Comparison of ENCODE assay signal across 8 cellular contexts in genomic region chr5:150589791-150590601, GRCh38. TPM values are rescaled to one million over a fixed set of nuclear protein-coding genes. Genes with fewer than 3 reads are reported as not detected.
DNase-seq lines count a peak whose midpoint lies in the region; ATAC-seq, FAIRE-seq and TF ChIP-seq lines count a peak whose summit lies in the region.

No MANE protein-coding gene starts in this region.

- H3K4me1 ChIP-seq in Panc1 (ENCODE audit: control insufficient read depth, insufficient read depth, low read length) = no peaks in the 10 kb centered on the region
- peaks cover 8 to 63% (median 54%) of the 10 kb centered on the region in 12 donors for H3K4me1 ChIP-seq in heart left ventricle
- H3K4me1 ChIP-seq in small intestine (ENCODE audit: control insufficient read depth in 2 of 2, insufficient read depth in 1 of 2, low read depth in 1 of 2, low read length in 1 of 2) = peaks cover 10 to 13% of the 10 kb centered on the region in 2 donors
- no peaks in the 10 kb centered on the region for H3K4me1 ChIP-seq in mammary epithelial cell (ENCODE audit: insufficient read depth, low read length)

- H4K20me1 ChIP-seq in mammary epithelial cell (ENCODE audit: insufficient read depth, low read length) = no peaks in the 10 kb centered on the region

- H3K36me3 ChIP-seq in Panc1 (ENCODE audit: control insufficient read depth, insufficient read depth, low read length) (no peaks in the 10 kb centered on the region), heart left ventricle (no peaks in the 10 kb centered on the region), small intestine (ENCODE audit: control insufficient read depth in 2 of 2, insufficient read depth in 2 of 2, low read length in 2 of 2) (no peaks in the 10 kb centered on the region), mammary epithelial cell (ENCODE audit: insufficient read depth, low read length) (no peaks in the 10 kb centered on the region)

- no peak for DNase-seq in Panc1 (ENCODE audit: low read depth, low spot score)
- peak; percentile 77 to 84 (median 84) for DNase-seq in heart left ventricle
- DNase-seq in small intestine = peak; percentile 73
- DNase-seq in hippocampal formation (lab: John Stamatoyannopoulos, UW) = no peak
- no peak for DNase-seq in mammary epithelial cell
- DNase-seq in GDM1 (lab: John Stamatoyannopoulos, UW) = no peak

- dilution Hi-C loops in mammary epithelial cell (cut with HindIII; ENCODE audit: low sequenced_read_pairs) = no loop called here

- TF ChIP-seq CTCF in Panc1 (IDR thresholded peaks at IDR 0.05) = no peak
- peak; percentile 64 to 90 (median 80) for TF ChIP-seq CTCF in heart left ventricle (IDR thresholded peaks at IDR 0.05)
- TF ChIP-seq CTCF in mammary epithelial cell (conservative IDR thresholded peaks at IDR 0.05 in 1 of 2, IDR thresholded peaks at IDR 0.05 in 1 of 2; ENCODE audit: extremely low read depth in 1 of 2, insufficient read depth in 1 of 2, low read depth in 1 of 2, low read length in 2 of 2) = no peak

- no peaks in the 10 kb centered on the region for H3K9me3 ChIP-seq in Panc1 (ENCODE audit: control insufficient read depth, insufficient read depth, low read depth, low read length)
- no peaks in the 10 kb centered on the region for H3K9me3 ChIP-seq in heart left ventricle
- H3K9me3 ChIP-seq in small intestine (ENCODE audit: control insufficient read depth, low read depth) = no peaks in the 10 kb centered on the region
- H3K9me3 ChIP-seq in mammary epithelial cell (replicated peaks; ENCODE audit: insufficient read depth, low read length) = no peaks in the 10 kb centered on the region

- H3K27ac ChIP-seq in Panc1 (ENCODE audit: low read length) (no peak overlapping the region), heart left ventricle (peak overlapping the region in 10 of 12 donors; percentile 52 to 83 (median 74)), small intestine (ENCODE audit: low read depth in 1 of 2, low read length in 1 of 2) (peak overlapping the region; percentile 62 to 78), mammary epithelial cell (ENCODE audit: insufficient read depth, low read depth, low read length) (no peak overlapping the region)

- H3K79me2 ChIP-seq in mammary epithelial cell (ENCODE audit: insufficient read depth, low read length) = no peaks in the 10 kb centered on the region

- H3K4me2 ChIP-seq in mammary epithelial cell (ENCODE audit: insufficient read depth, low read depth, low read length) = no peak overlapping the region

- BruUV-seq in Panc1 (replicated peaks; lab: Mats Ljungman, UMichigan) (no TSS peak), mammary epithelial cell (replicated peaks; lab: Mats Ljungman, UMichigan) (no TSS peak)

- intact Hi-C loops in Panc1 (cut with micrococcal nuclease; ENCODE audit: unreplicated experiment) (no loop called here), heart left ventricle (cut with DNase I) (loop anchor here in 8 of 10 donors (1.0 to 5.0 kb wide), 7 partner anchors 37 to 111 kb away; partner anchors contain the start of gene RBM22 (in 1 of the 8)), mammary epithelial cell (cut with micrococcal nuclease) (no loop called here)

- FAIRE-seq in small intestine (lab: Jason Lieb, UNC) = no peak

- H3K4me3 ChIP-seq in Panc1 (ENCODE audit: low read depth in 2 of 2, low read length in 2 of 2) = no peak overlapping the region
- H3K4me3 ChIP-seq in heart left ventricle = no peak overlapping the region
- H3K4me3 ChIP-seq in small intestine (ENCODE audit: low read depth in 1 of 2, low read length in 2 of 2) = peak overlapping the region in 1 of 2 donors; percentile 28
- H3K4me3 ChIP-seq in mammary epithelial cell (replicated peaks in 1 of 3; ENCODE audit: insufficient read depth in 1 of 3, low read depth in 2 of 3, low read length in 3 of 3) = no peak overlapping the region

- TF ChIP-seq POLR2A in heart left ventricle (IDR thresholded peaks at IDR 0.05) = no peak

- POLR2A ChIA-PET in Panc1 (lab: Charles Lee) = no interaction called here

- WGBS in heart left ventricle, 4 donors = 35 to 45% (median 43%) methylated on average over 12 of the region's 12 CpGs
- WGBS in small intestine, 3 donors = 21 to 37% (median 35%) methylated on average over 12 of the region's 12 CpGs
- 75% methylated on average over 12 of the region's 12 CpGs for WGBS in mammary epithelial cell (ENCODE audit: low coverage, missing lambda C conversion rate)

- H3K9ac ChIP-seq in mammary epithelial cell (ENCODE audit: insufficient read depth, low read length) = no peak overlapping the region

- no peak overlapping the region for H2AFZ ChIP-seq in mammary epithelial cell (ENCODE audit: low read depth, low read length)

- CTCF ChIA-PET in Panc1 (lab: Charles Lee) = no interaction called here
- CTCF ChIA-PET in mammary epithelial cell (lab: Charles Lee; ENCODE audit: low non-redundant PET) = no interaction called here

- ATAC-seq in GM19351 (IDR thresholded peaks at IDR 0.05; ENCODE audit: unreplicated experiment) (peak; percentile 70), Panc1 (0 out of 2 replicates have a peak, but pooled peaks have one; percentile 17), heart left ventricle (peak; percentile 72 to 88 (median 76)), HG03521 (IDR thresholded peaks at IDR 0.05; ENCODE audit: unreplicated experiment) (no peak)

- H3K27me3 ChIP-seq in Panc1 (ENCODE audit: control insufficient read depth, insufficient read depth, low read length) (no peaks in the 10 kb centered on the region), heart left ventricle (no peaks in the 10 kb centered on the region), small intestine (ENCODE audit: control insufficient read depth in 2 of 2, insufficient read depth in 2 of 2, low read length in 2 of 2) (no peaks in the 10 kb centered on the region), mammary epithelial cell (ENCODE audit: insufficient read depth, low read length) (no peaks in the 10 kb centered on the region)

- in situ Hi-C loops in Panc1 (cut with HindIII; ENCODE audit: low pct_unique_long_range_greater_than_20kb, low sequenced_read_pairs) = no loop called here
- in situ Hi-C loops in mammary epithelial cell (cut with MboI; ENCODE audit: low sequenced_read_pairs in 2 of 2) = no loop called here

RNA-seq across cellular contexts. Expression of gene SYNPO, which starts 50.5 kb away (rescaled TPM):
- total RNA-seq in Panc1 (2021; ENCODE audit: unreplicated experiment) (82.8 TPM), heart left ventricle (100 to 1,000 TPM; 444 to 782 (median 590) TPM), mammary epithelial cell (1 to 10 TPM; 1.3 to 5.3 TPM)
- 66.3 TPM for polyA plus RNA-seq in Panc1 (2012; ENCODE audit: insufficient read length)
- polyA plus RNA-seq in heart left ventricle (100 to 1,000 TPM; 304 to 791 TPM), small intestine (10 to 100 TPM; 23.2 to 34.4 (median 26.2) TPM), mammary epithelial cell (2.6 TPM)
- polyA minus RNA-seq in mammary epithelial cell = 23.9 TPM

Comparison
In these comparisons a context has a peak if more than half of its experiments do, and no peak if none do; other contexts are left out.
1. DNase-seq: peak in heart left ventricle (5 of 5) and small intestine (single experiment); none in Panc1 (single experiment), hippocampal formation (0 of 2), mammary epithelial cell (single experiment) and GDM1 (single experiment).
2. H3K27ac ChIP-seq: peak in heart left ventricle (10 of 12) and small intestine (2 of 2); none in Panc1 (single experiment) and mammary epithelial cell (single experiment).
3. CTCF ChIP-seq: peak in heart left ventricle (12 of 12); none in Panc1 (single experiment) and mammary epithelial cell (0 of 2).
4. RNA of gene SYNPO, which starts 50.5 kb away (total RNA-seq): 444 to 782 TPM in heart left ventricle and 82.8 TPM in Panc1 (single experiment); 1.3 to 5.3 TPM in mammary epithelial cell; every median in the first group is over 10 times any median in the second.
5. intact Hi-C loops: an anchor here in heart left ventricle (1.0 to 5.0 kb wide); none called in Panc1 and mammary epithelial cell.